Comparison of ENCODE assay signal across 17 cellular contexts in the genomic region with DNA sequence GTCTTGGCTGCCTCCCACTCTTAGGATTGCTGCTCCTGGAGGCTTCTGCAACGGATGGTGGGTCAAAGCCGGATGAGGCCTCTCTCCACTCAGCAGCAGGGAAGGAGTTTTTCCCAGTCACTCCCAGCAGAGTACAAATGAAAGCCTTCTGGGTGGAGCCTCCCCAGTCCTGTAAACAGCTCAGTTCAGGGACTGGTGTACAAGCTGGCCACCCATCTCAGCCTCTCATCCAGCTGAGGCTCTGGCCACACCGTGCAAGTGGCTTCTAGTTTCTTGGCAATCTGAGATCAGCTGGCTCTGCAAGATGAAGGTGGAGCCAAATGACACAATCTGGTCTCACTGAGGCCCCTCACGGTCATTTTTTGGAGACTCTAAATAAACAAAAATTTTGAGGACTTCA. TPM values are rescaled to one million over a fixed set of nuclear protein-coding genes. Genes with fewer than 3 reads are reported as not detected.
A peak's percentile ranks its signal among the peaks of the same experiment; 100 is the strongest.
DNase-seq lines count a peak whose midpoint lies in the region; ATAC-seq and TF ChIP-seq lines count a peak whose summit lies in the region.
"Had no signal": no experiment of that assay in that cellular context is flagged by ENCODE, and none has a peak within 500 bp of the region (broad histone marks: within the 10 kb centered on the region; RNA-seq: fewer than 3 reads in every experiment).

No MANE protein-coding gene starts in this region.

- no peak overlapping the region for H2AFZ ChIP-seq in mesenchymal stem cell (ENCODE audit: low read depth, low read length)
- no peak overlapping the region for H2AFZ ChIP-seq in MM.1S (ENCODE audit: low read length)

- WGBS in gastroesophageal sphincter (ENCODE audit: low coverage in 1 of 2), 2 donors, result 33% methylated on average over 3 of the region's 4 CpGs; no CpG with 5 or more reads in 1 of the 2 donors
- 86% methylated on average over 4 of the region's 4 CpGs for WGBS in mesenchymal stem cell

- H3K14ac ChIP-seq in mesenchymal stem cell (ENCODE audit: low read length in 2 of 2), result no peak overlapping the region

- peak; percentile 14 to 16 for TF ChIP-seq POLR2A in gastroesophageal sphincter (IDR thresholded peaks at IDR 0.05)

- TF ChIP-seq CTCF in gastroesophageal sphincter (IDR thresholded peaks at IDR 0.05) (no peak), MM.1S (IDR thresholded peaks at IDR 0.05; ENCODE audit: low read length) (no peak)

- H3F3A ChIP-seq in MM.1S (ENCODE audit: insufficient read depth, low read length), result no peaks in the 10 kb centered on the region

- H2BK12ac ChIP-seq in mesenchymal stem cell (ENCODE audit: low read length in 2 of 2), result no peak overlapping the region

- H3K4me2 ChIP-seq in mesenchymal stem cell (ENCODE audit: low read length, poor library complexity, severe bottlenecking), result no peak overlapping the region
- H3K4me2 ChIP-seq in MM.1S (ENCODE audit: low read depth, low read length), result no peak overlapping the region
- H3K4me2 ChIP-seq: A549 had no signal

- no peak overlapping the region for H3K4ac ChIP-seq in mesenchymal stem cell (ENCODE audit: low read depth in 1 of 2, low read length in 2 of 2)

- no peaks in the 10 kb centered on the region for H3K27me3 ChIP-seq in H7 (ENCODE audit: control insufficient read depth, insufficient read depth, low read length)
- H3K27me3 ChIP-seq in gastroesophageal sphincter, result no peaks in the 10 kb centered on the region
- H3K27me3 ChIP-seq in mesenchymal stem cell (ENCODE audit: control insufficient read depth in 1 of 2, insufficient read depth in 1 of 2, low read length in 2 of 2), result no peaks in the 10 kb centered on the region
- H3K27me3 ChIP-seq in stomach smooth muscle (ENCODE audit: control insufficient read depth in 1 of 2, insufficient read depth in 2 of 2, low read length in 2 of 2), result no peaks in the 10 kb centered on the region
- no peaks in the 10 kb centered on the region for H3K27me3 ChIP-seq in MM.1S (replicated peaks; ENCODE audit: insufficient read depth, low read length)

- H3K18ac ChIP-seq in mesenchymal stem cell (ENCODE audit: low read depth in 1 of 2, low read length in 2 of 2), result no peak overlapping the region

- no peaks in the 10 kb centered on the region for H3K79me2 ChIP-seq in MM.1S (ENCODE audit: low read length)

- peaks cover 31% of the 10 kb centered on the region for H3K79me1 ChIP-seq in mesenchymal stem cell (replicated peaks; ENCODE audit: low read length, poor library complexity, severe bottlenecking)

- H3K9me3 ChIP-seq in gastroesophageal sphincter (no peaks in the 10 kb centered on the region), mesenchymal stem cell (ENCODE audit: control insufficient read depth, low read length) (no peaks in the 10 kb centered on the region), stomach smooth muscle (ENCODE audit: control insufficient read depth in 2 of 2, low read length in 2 of 2) (no peaks in the 10 kb centered on the region), MM.1S (replicated peaks; ENCODE audit: insufficient read depth, low read length) (no peaks in the 10 kb centered on the region)
- H3K9me3 ChIP-seq: A549 had no signal

- H4K91ac ChIP-seq in mesenchymal stem cell (ENCODE audit: low read length), result no peak overlapping the region

- no peak for TF ChIP-seq EP300 in gastroesophageal sphincter (IDR thresholded peaks at IDR 0.05)

- H2BK120ac ChIP-seq in mesenchymal stem cell (ENCODE audit: low read depth, low read length), result no peak overlapping the region

- H3K36me3 ChIP-seq in H7 (replicated peaks; ENCODE audit: control insufficient read depth, insufficient read depth, low read length), result peaks cover 7% of the 10 kb centered on the region
- H3K36me3 ChIP-seq in gastroesophageal sphincter, result peaks cover 0 to 100% of the 10 kb centered on the region in 2 donors
- H3K36me3 ChIP-seq in mesenchymal stem cell (ENCODE audit: control insufficient read depth in 1 of 2, insufficient read depth in 2 of 2, low read depth in 1 of 2, low read length in 2 of 2), result peaks cover 87 to 91% of the 10 kb centered on the region in 2 experiments
- peaks cover 54 to 74% of the 10 kb centered on the region in 2 donors for H3K36me3 ChIP-seq in stomach smooth muscle (ENCODE audit: control insufficient read depth in 2 of 2, insufficient read depth in 2 of 2, low read length in 2 of 2)
- peaks cover 4% of the 10 kb centered on the region for H3K36me3 ChIP-seq in MM.1S (replicated peaks; ENCODE audit: insufficient read depth, low read length)

- DNase-seq in H7, result peak; percentile 22
- DNase-seq in mesenchymal stem cell, result peak; percentile 23
- DNase-seq in activated CD8-positive, alpha-beta memory T cell treated with anti-CD3 and anti-CD28 coated beads for 24 hours, result no peak
- no peak for DNase-seq in activated CD4-positive, CD25-positive, alpha-beta regulatory T cell treated with anti-CD3 and anti-CD28 coated beads, Interleukin-2, amount 50 U/mL, for 72 hours
- no peak for DNase-seq in GM19240 (ENCODE audit: insufficient read length, low spot score)
- DNase-seq in MM.1S, result no peak
- DNase-seq: activated CD8-positive, alpha-beta memory T cell treated with anti-CD3 and anti-CD28 coated beads, Interleukin-2, amount 10 ng/mL, durations not matched to agents 7 days and 5 days; activated naive CD4-positive, alpha-beta T cell; HCEC 1CT; mammary epithelial cell; NCI-H1694 treated with DMSO at 0.1 percent for 48 hours; NCI-H446; SHP77 had no signal

- no peak overlapping the region for H2AK5ac ChIP-seq in mesenchymal stem cell (ENCODE audit: low read length, severe bottlenecking)

- peak; percentile 67 for ATAC-seq in gastroesophageal sphincter
- ATAC-seq: A549; activated CD8-positive, alpha-beta memory T cell treated with anti-CD3 and anti-CD28 coated beads, Interleukin-2, amount 10 ng/mL, durations not matched to agents 7 days and 5 days; natural killer cell treated with Interleukin-12 subunit alpha and Interleukin-12 subunit beta and Interleukin-15 and Interleukin-18, amount 100 ng/mL, for 72 hours had no signal

- no peak overlapping the region for H3K4me3 ChIP-seq in H7 (ENCODE audit: insufficient read depth, low read depth, low read length)
- no peak overlapping the region for H3K4me3 ChIP-seq in gastroesophageal sphincter
- no peak overlapping the region for H3K4me3 ChIP-seq in mesenchymal stem cell (ENCODE audit: insufficient read depth in 1 of 2, low read depth in 1 of 2, low read length in 2 of 2)
- no peak overlapping the region for H3K4me3 ChIP-seq in stomach smooth muscle (ENCODE audit: low read length in 2 of 2)
- no peak overlapping the region for H3K4me3 ChIP-seq in MM.1S (ENCODE audit: low read length)
- H3K4me3 ChIP-seq: A549 had no signal

- H3K4me1 ChIP-seq in gastroesophageal sphincter (peaks cover 0 to 56% (median 26%) of the 10 kb centered on the region in 3 donors), mesenchymal stem cell (ENCODE audit: control insufficient read depth, insufficient read depth, low read depth, low read length) (peaks cover 10% of the 10 kb centered on the region), stomach smooth muscle (ENCODE audit: control insufficient read depth, insufficient read depth, low read length) (peaks cover 30% of the 10 kb centered on the region), MM.1S (ENCODE audit: low read length) (no peaks in the 10 kb centered on the region)
- H3K4me1 ChIP-seq: A549 had no signal

- no peak overlapping the region for H3K23ac ChIP-seq in mesenchymal stem cell (ENCODE audit: low read length in 2 of 2)

- no peaks in the 10 kb centered on the region for H4K20me1 ChIP-seq in MM.1S (ENCODE audit: insufficient read depth, low read length)

- no peak overlapping the region for H2BK15ac ChIP-seq in mesenchymal stem cell (ENCODE audit: low read depth, poor library complexity, severe bottlenecking)

- H3K27ac ChIP-seq in gastroesophageal sphincter (peak overlapping the region in 3 of 4 donors; percentile 70 to 91 (median 75)), mesenchymal stem cell (ENCODE audit: low read length, poor library complexity, severe bottlenecking) (no peak overlapping the region), stomach smooth muscle (ENCODE audit: low read length) (peak overlapping the region; percentile 55), MM.1S (ENCODE audit: low read length) (no peak overlapping the region)
- H3K27ac ChIP-seq: A549 had no signal

- no peak overlapping the region for H2BK5ac ChIP-seq in mesenchymal stem cell (ENCODE audit: low read depth, low read length, poor library complexity, severe bottlenecking)

- H4K8ac ChIP-seq in mesenchymal stem cell (ENCODE audit: low read length), result no peak overlapping the region

- H3K9ac ChIP-seq in mesenchymal stem cell (ENCODE audit: low read length) (peak overlapping the region; percentile 36), stomach smooth muscle (ENCODE audit: low read length in 2 of 2) (no peak overlapping the region), MM.1S (ENCODE audit: low read length) (no peak overlapping the region)

- no peaks in the 10 kb centered on the region for H3K9me2 ChIP-seq in MM.1S (replicated peaks; ENCODE audit: insufficient read depth, low read length)

RNA-seq across cellular contexts. Expression of a gene that starts 10.0 kb away (rescaled TPM):
- total RNA-seq in H7 (2014; rRNA removed; shearing (Covaris generic)), result 22.4 and 39.8 TPM in 2 replicates
- 1,000 to 10,000 TPM in 3 of 4 donors, 100 to 1,000 TPM in 1; 690 to 3,141 (median 1,517) TPM for total RNA-seq in gastroesophageal sphincter
- polyA plus RNA-seq in mesenchymal stem cell (2013, experiment 1 of 2), result 39.2 TPM
- 40.8 TPM for polyA plus RNA-seq in mesenchymal stem cell (2013, experiment 2 of 2)
- total RNA-seq: activated CD8-positive, alpha-beta memory T cell treated with anti-CD3 and anti-CD28 coated beads, Interleukin-2, amount 10 ng/mL, durations not matched to agents 7 days and 5 days; natural killer cell treated with Interleukin-12 subunit alpha and Interleukin-12 subunit beta and Interleukin-15 and Interleukin-18, amount 100 ng/mL, for 72 hours had no signal

RNA-seq across cellular contexts. Expression of a gene that starts 50.5 kb away (rescaled TPM):
- 27.3 and 38.6 TPM in 2 replicates for total RNA-seq in H7 (2014; rRNA removed; shearing (Covaris generic))
- 100 to 1,000 TPM in 2 of 4 donors, 10 to 100 TPM in 2; 74.2 to 142 (median 97.9) TPM for total RNA-seq in gastroesophageal sphincter
- polyA plus RNA-seq in mesenchymal stem cell (2013, experiment 1 of 2), result 50.6 TPM
- 50.3 TPM for polyA plus RNA-seq in mesenchymal stem cell (2013, experiment 2 of 2)

Comparison
In these comparisons a context has a peak if more than half of its experiments do, and no peak if none do; other contexts are left out.
1. DNase-seq: peak in H7 (single experiment) and mesenchymal stem cell (single experiment); none in activated CD8-positive, alpha-beta memory T cell treated with anti-CD3 and anti-CD28 coated beads for 24 hours (single experiment), activated CD4-positive, CD25-positive, alpha-beta regulatory T cell treated with anti-CD3 and anti-CD28 coated beads, Interleukin-2, amount 50 U/mL, for 72 hours (single experiment), GM19240 (single experiment) and MM.1S (single experiment).
2. H3K27ac ChIP-seq: peak in gastroesophageal sphincter (3 of 4) and stomach smooth muscle (single experiment); none in mesenchymal stem cell (single experiment) and MM.1S (single experiment).
3. RNA of a gene that starts 10.0 kb away (total RNA-seq): 690 to 3,141 TPM in gastroesophageal sphincter; 22.4 to 39.8 TPM in H7; every median in the first group is over 10 times any median in the second.